In genomic region chr17:20447534-20448321, GRCh38 we compare ENCODE assay signal across 8 cellular contexts. TPM values are rescaled to one million over a fixed set of nuclear protein-coding genes. Genes with fewer than 3 reads are reported as not detected.
"Had no signal": no experiment of that assay in that cellular context is flagged by ENCODE, and none has a peak within 500 bp of the region (broad histone marks: within the 10 kb centered on the region; RNA-seq: fewer than 3 reads in every experiment).

No MANE protein-coding gene starts in this region.

RNA-seq across cellular contexts. Expression of gene LGALS9B, which starts 19.6 kb away (rescaled TPM):
- total RNA-seq: activated CD4-positive, alpha-beta memory T cell treated with anti-CD3 and anti-CD28 coated beads, Interleukin-2, amount 10 ng/mL, durations not matched to agents 7 days and 5 days; activated CD4-positive, alpha-beta T cell treated with anti-CD3 and anti-CD28 coated beads for 36 hours; activated T-helper 2 cell treated with anti-CD3 and anti-CD28 coated beads, Interferon-gamma antibody, Interleukin-2, Interleukin-4, amounts not matched to agents 10 μg/mL and 5 μg/mL and 100 μg/mL, durations not matched to agents 14 hours and 24 hours and 36 hours; ascending aorta; cardiac septum; T-helper 1 cell treated with Interleukin-12 subunit alpha and Interleukin-12 subunit beta and Interleukin-4 antibody, amounts not matched to agents 30 ng/mL and 1 ng/mL, for 36 hours; T-helper 17 cell; WTC11 had no signal
